Comparison of ENCODE assay signal across 16 cellular contexts in the genomic region with DNA sequence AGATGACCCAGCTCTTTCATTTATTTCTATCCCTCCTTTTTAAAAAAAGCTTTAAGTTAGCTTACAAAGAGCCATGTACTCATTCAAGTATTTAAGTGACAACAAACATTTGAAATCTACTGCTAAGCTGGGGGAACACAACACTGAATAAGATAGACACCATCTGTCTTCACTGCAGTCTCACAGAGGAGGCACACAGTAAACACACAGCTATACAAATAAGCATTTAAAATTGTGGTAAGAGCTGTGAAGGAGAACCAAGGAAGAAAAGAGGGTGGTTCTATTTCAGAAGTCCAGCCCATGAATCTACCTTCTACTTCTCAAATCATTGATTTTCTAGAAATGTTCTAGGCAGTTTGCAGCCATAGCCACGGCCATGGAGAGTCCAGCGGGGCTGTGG. TPM values are rescaled to one million over a fixed set of nuclear protein-coding genes. Genes with fewer than 3 reads are reported as not detected.
A peak's percentile ranks its signal among the peaks of the same experiment; 100 is the strongest.
DNase-seq lines count a peak whose midpoint lies in the region; ATAC-seq and TF ChIP-seq lines count a peak whose summit lies in the region.
"Had no signal": no experiment of that assay in that cellular context is flagged by ENCODE, and none has a peak within 500 bp of the region (broad histone marks: within the 10 kb centered on the region; RNA-seq: fewer than 3 reads in every experiment).

No MANE protein-coding gene starts in this region.

- H2BK15ac ChIP-seq in neuronal stem cell (ENCODE audit: low read length): no peak overlapping the region

- peaks cover 3 to 7% of the 10 kb centered on the region in 2 donors for H3K4me1 ChIP-seq in neuronal stem cell (ENCODE audit: control insufficient read depth in 2 of 2, insufficient read depth in 1 of 2, low read depth in 1 of 2, low read length in 2 of 2)
- H3K4me1 ChIP-seq: BE2C had no signal

- no peak overlapping the region for H3K18ac ChIP-seq in neuronal stem cell (ENCODE audit: low read length)

- H3K4ac ChIP-seq in neuronal stem cell (ENCODE audit: low read length): no peak overlapping the region

- intact Hi-C loops in CD4-positive, alpha-beta T cell (cut with DNase I, micrococcal nuclease): loop anchor here (5.0 kb wide), 2 partner anchors 34 to 84 kb away; no protein-coding TSS in a partner anchor

- no peak overlapping the region for H3K4me2 ChIP-seq in neuronal stem cell (ENCODE audit: insufficient read depth, low read length, poor library complexity, severe bottlenecking)

- no peak overlapping the region for H3K14ac ChIP-seq in neuronal stem cell (ENCODE audit: low read length)

- H3K36me3 Mint-ChIP-seq in CD4-positive, alpha-beta T cell (ENCODE audit: low read depth): peaks cover 10% of the 10 kb centered on the region
- H3K36me3 Mint-ChIP-seq in T-helper 17 cell (ENCODE audit: low read depth): no peaks in the 10 kb centered on the region
- H3K36me3 Mint-ChIP-seq in naive thymus-derived CD8-positive, alpha-beta T cell: peaks cover 0 to 16% (median 0%) of the 10 kb centered on the region in 3 donors

- no peak overlapping the region for H2BK12ac ChIP-seq in neuronal stem cell (ENCODE audit: low read length)

- H2AK5ac ChIP-seq in neuronal stem cell (ENCODE audit: low read depth, low read length): no peak overlapping the region

- peaks cover 0 to 5% of the 10 kb centered on the region in 2 donors for H3K36me3 ChIP-seq in neuronal stem cell (replicated peaks in 1 of 2; ENCODE audit: control insufficient read depth in 2 of 2, insufficient read depth in 2 of 2, low read length in 2 of 2)
- H3K36me3 ChIP-seq: BE2C, heart left ventricle, tibial artery had no signal

- no CpG with 5 or more reads among the region's 2 CpGs for WGBS in neuronal stem cell (ENCODE audit: extremely low coverage in 2 of 2, insufficient read length in 2 of 2, insufficient replicate concordance in 1 of 2), 2 donors

- H3K4me3 ChIP-seq in GM12865 (ENCODE audit: low read depth, low read length) (no peak overlapping the region), neuronal stem cell (ENCODE audit: low read length in 2 of 2) (no peak overlapping the region)
- H3K4me3 ChIP-seq: heart left ventricle, tibial artery had no signal

- no peaks in the 10 kb centered on the region for H3K9me3 Mint-ChIP-seq in CD4-positive, alpha-beta T cell
- no peaks in the 10 kb centered on the region for H3K9me3 Mint-ChIP-seq in naive thymus-derived CD8-positive, alpha-beta T cell

- DNase-seq in CD4-positive, alpha-beta T cell: no peak
- peak; percentile 35 for DNase-seq in GM12865 (ENCODE audit: low read depth)
- no peak for DNase-seq in T-helper 17 cell
- DNase-seq in naive thymus-derived CD8-positive, alpha-beta T cell: no peak
- DNase-seq in neuronal stem cell (ENCODE audit: low spot score): no peak
- DNase-seq in GOT3 (lab: John Stamatoyannopoulos, UW): no peak
- DNase-seq in T1000 (lab: John Stamatoyannopoulos, UW): no peak
- DNase-seq: activated gamma-delta T cell treated with Interleukin-2 at 50 U/mL for 16 hours; BE2C; DMS53; heart left ventricle; mesendoderm; NCI-H2029; nucleus accumbens; stimulated activated CD4-positive, alpha-beta T cell treated with anti-CD3 and anti-CD28 coated beads, Interleukin-4, amount 100 ng/mL, for 1 hour; tibial artery had no signal

- no peak overlapping the region for H2BK5ac ChIP-seq in neuronal stem cell (ENCODE audit: low read length)

- ATAC-seq in CD4-positive, alpha-beta T cell (ENCODE audit: poor library complexity): no peak
- no peak for ATAC-seq in T-helper 17 cell
- ATAC-seq in naive thymus-derived CD8-positive, alpha-beta T cell: no peak
- ATAC-seq: heart left ventricle had no signal

- no peak overlapping the region for H3K4me3 Mint-ChIP-seq in CD4-positive, alpha-beta T cell
- H3K4me3 Mint-ChIP-seq in T-helper 17 cell: no peak overlapping the region
- H3K4me3 Mint-ChIP-seq in naive thymus-derived CD8-positive, alpha-beta T cell: peak overlapping the region in 1 of 10 donors; percentile 26

- H3K27me3 ChIP-seq in CD4-positive, alpha-beta T cell (ENCODE audit: control insufficient read depth, insufficient read depth, low read length): no peaks in the 10 kb centered on the region
- H3K27me3 ChIP-seq in neuronal stem cell (ENCODE audit: control insufficient read depth in 3 of 3, insufficient read depth in 3 of 3, low read depth in 1 of 3, low read length in 3 of 3): no peaks in the 10 kb centered on the region
- H3K27me3 ChIP-seq: BE2C, heart left ventricle, tibial artery had no signal

- no peaks in the 10 kb centered on the region for H3K27me3 Mint-ChIP-seq in CD4-positive, alpha-beta T cell
- no peaks in the 10 kb centered on the region for H3K27me3 Mint-ChIP-seq in T-helper 17 cell
- H3K27me3 Mint-ChIP-seq in naive thymus-derived CD8-positive, alpha-beta T cell: no peaks in the 10 kb centered on the region

- H4K8ac ChIP-seq in neuronal stem cell (ENCODE audit: low read depth, low read length): no peak overlapping the region

- no peak overlapping the region for H4K91ac ChIP-seq in neuronal stem cell (ENCODE audit: low read depth, low read length, poor library complexity)

- H2BK120ac ChIP-seq in neuronal stem cell (ENCODE audit: low read depth, low read length): no peak overlapping the region

- no peaks in the 10 kb centered on the region for H3K79me1 ChIP-seq in neuronal stem cell (ENCODE audit: low read depth, low read length)

- no peak overlapping the region for H3K27ac ChIP-seq in CD4-positive, alpha-beta T cell (ENCODE audit: low read depth, low read length)
- H3K27ac ChIP-seq in neuronal stem cell (replicated peaks; ENCODE audit: low read length): no peak overlapping the region
- H3K27ac ChIP-seq: heart left ventricle, tibial artery had no signal

- POLR2A ChIA-PET in CD4-positive, alpha-beta T cell (lab: Charles Lee): interaction anchor here (0.9 to 10.5 kb wide), 2 partner anchors 21 to 25 kb away, joined by 7 to 171 read pairs; no protein-coding TSS in a partner anchor
- POLR2A ChIA-PET in naive thymus-derived CD8-positive, alpha-beta T cell (lab: Charles Lee): interaction anchor here (0.6 to 5.1 kb wide), 5 partner anchors 21 to 56 kb away, joined by 4 to 74 read pairs (median 6); partner anchors contain the start of gene PRDM2

- no peaks in the 10 kb centered on the region for H3K9me3 ChIP-seq in CD4-positive, alpha-beta T cell (ENCODE audit: control insufficient read depth, low read length)
- H3K9me3 ChIP-seq in T-helper 17 cell (ENCODE audit: control insufficient read depth, low read length, poor library complexity, severe bottlenecking) (no peaks in the 10 kb centered on the region), neuronal stem cell (replicated peaks in 1 of 2; ENCODE audit: control insufficient read depth in 2 of 2, insufficient read depth in 1 of 2, low read depth in 1 of 2, low read length in 2 of 2) (no peaks in the 10 kb centered on the region)
- H3K9me3 ChIP-seq: BE2C, heart left ventricle, tibial artery had no signal

- CTCF ChIA-PET in CD4-positive, alpha-beta T cell (lab: Charles Lee): interaction anchor here (3.0 kb wide), 1 partner anchor 21 kb away, joined by 17 read pairs; no protein-coding TSS in a partner anchor

- peak overlapping the region; percentile 98 for H3K27ac Mint-ChIP-seq in CD4-positive, alpha-beta T cell
- peak overlapping the region; percentile 98 for H3K27ac Mint-ChIP-seq in T-helper 17 cell
- peak overlapping the region; percentile 97 to 100 (median 99) for H3K27ac Mint-ChIP-seq in naive thymus-derived CD8-positive, alpha-beta T cell

- peaks cover 83% of the 10 kb centered on the region for H3K4me1 Mint-ChIP-seq in CD4-positive, alpha-beta T cell (ENCODE audit: low read depth)
- peaks cover 53% of the 10 kb centered on the region for H3K4me1 Mint-ChIP-seq in T-helper 17 cell
- peaks cover 36 to 99% (median 91%) of the 10 kb centered on the region in 4 donors for H3K4me1 Mint-ChIP-seq in naive thymus-derived CD8-positive, alpha-beta T cell

- no peak overlapping the region for H2AFZ ChIP-seq in neuronal stem cell (ENCODE audit: low read length)

- H3K23ac ChIP-seq in neuronal stem cell (ENCODE audit: low read depth, low read length, poor library complexity): no peak overlapping the region

- H3K9ac ChIP-seq in neuronal stem cell (ENCODE audit: low read depth, low read length, poor library complexity): no peak overlapping the region

- no peak for TF ChIP-seq CTCF in CD4-positive, alpha-beta T cell (IDR thresholded peaks at IDR 0.05)
- TF ChIP-seq CTCF in GM12865 (IDR thresholded peaks at IDR 0.05; ENCODE audit: insufficient read depth, low read depth, low read length, missing control alignments): no peak

RNA-seq across cellular contexts. Expression of gene PRDM2, which starts 28.1 kb away (rescaled TPM):
- 100 to 1,000 TPM; 136 to 140 TPM for total RNA-seq in CD4-positive, alpha-beta T cell
- 100 to 1,000 TPM; 173 to 181 TPM for total RNA-seq in T-helper 17 cell
- total RNA-seq in naive thymus-derived CD8-positive, alpha-beta T cell: 100 to 1,000 TPM; 145 to 146 TPM
- 10 to 100 TPM; 16.8 to 23.0 (median 20.1) TPM for polyA plus RNA-seq in naive thymus-derived CD8-positive, alpha-beta T cell
- polyA plus RNA-seq in neuronal stem cell (2013, experiment 1 of 2): 27.5 TPM
- 26.8 TPM for polyA plus RNA-seq in neuronal stem cell (2013, experiment 2 of 2)
